Comparison of ENCODE assay signal across 14 cellular contexts in the genomic region with DNA sequence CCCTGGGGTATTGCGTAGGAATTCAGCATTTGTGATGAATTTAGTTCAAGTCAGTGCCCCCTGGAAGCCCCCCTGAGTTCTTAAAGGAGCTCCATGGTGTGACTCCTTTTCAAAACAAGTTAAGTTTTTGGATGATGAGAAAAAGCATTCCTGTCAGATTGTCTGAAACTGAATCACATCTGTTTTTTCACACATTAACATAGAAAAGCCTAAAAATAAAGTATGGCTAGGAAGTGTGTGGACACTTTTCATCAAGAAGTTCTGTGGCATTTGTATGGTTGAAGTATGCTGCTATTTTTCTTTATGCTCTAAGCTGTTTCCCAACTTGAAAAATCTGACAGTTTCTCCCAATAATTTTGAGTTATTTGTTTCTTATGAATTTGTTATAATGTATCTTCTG. TPM values are rescaled to one million over a fixed set of nuclear protein-coding genes. Genes with fewer than 3 reads are reported as not detected.
DNase-seq lines count a peak whose midpoint lies in the region; ATAC-seq, FAIRE-seq and TF ChIP-seq lines count a peak whose summit lies in the region.
"Had no signal": no experiment of that assay in that cellular context is flagged by ENCODE, and none has a peak within 500 bp of the region (broad histone marks: within the 10 kb centered on the region; RNA-seq: fewer than 3 reads in every experiment).

No MANE protein-coding gene starts in this region.

- peak overlapping the region; percentile 98 for H3K27ac Mint-ChIP-seq in CD4-positive, alpha-beta T cell
- H3K27ac Mint-ChIP-seq in activated naive CD8-positive, alpha-beta T cell treated with anti-CD3 and anti-CD28 coated beads, Interleukin-2, amount 10 ng/mL, durations not matched to agents 7 days and 5 days: peak overlapping the region; percentile 79
- peak overlapping the region; percentile 89 to 99 for H3K27ac Mint-ChIP-seq in natural killer cell treated with Interleukin-12 subunit alpha and Interleukin-12 subunit beta and Interleukin-15 and Interleukin-18, amount 100 ng/mL, for 72 hours

- peak overlapping the region; percentile 87 for H3K27ac ChIP-seq in CD4-positive, alpha-beta T cell (ENCODE audit: low read depth, low read length)
- H3K27ac ChIP-seq: adrenal gland, colonic mucosa had no signal

- H3K4me1 Mint-ChIP-seq in CD4-positive, alpha-beta T cell (ENCODE audit: low read depth): peaks cover 82% of the 10 kb centered on the region
- peaks cover 53% of the 10 kb centered on the region for H3K4me1 Mint-ChIP-seq in activated naive CD8-positive, alpha-beta T cell treated with anti-CD3 and anti-CD28 coated beads, Interleukin-2, amount 10 ng/mL, durations not matched to agents 7 days and 5 days
- H3K4me1 Mint-ChIP-seq in natural killer cell treated with Interleukin-12 subunit alpha and Interleukin-12 subunit beta and Interleukin-15 and Interleukin-18, amount 100 ng/mL, for 72 hours (ENCODE audit: low read depth in 2 of 2): peaks cover 52 to 57% of the 10 kb centered on the region in 2 donors

- peak; percentile 49 for FAIRE-seq in GM18507 (lab: Jason Lieb, UNC)
- FAIRE-seq: RCC 7860 had no signal

- no peak for DNase-seq in CD4-positive, alpha-beta T cell
- no peak for DNase-seq in GM18507 (ENCODE audit: extremely low spot score, insufficient read length, low read depth)
- no peak for DNase-seq in activated naive CD8-positive, alpha-beta T cell treated with anti-CD3 and anti-CD28 coated beads, Interleukin-2, amount 10 ng/mL, durations not matched to agents 7 days and 5 days
- DNase-seq in natural killer cell treated with Interleukin-12 subunit alpha and Interleukin-12 subunit beta and Interleukin-15 and Interleukin-18, amount 100 ng/mL, for 72 hours (ENCODE audit: low spot score): no peak
- DNase-seq in NCI-H2171 treated with DMSO at 0.1 percent for 48 hours (lab: John Stamatoyannopoulos, UW): no peak
- no peak for DNase-seq in foreskin melanocyte
- DNase-seq in left cardiac atrium: no peak
- DNase-seq in activated gamma-delta T cell treated with Interleukin-2 at 50 U/mL for 16 hours: no peak
- DNase-seq: adrenal gland, colonic mucosa, NCI-H1694, NCI-H526 had no signal

- ATAC-seq in CD4-positive, alpha-beta T cell (ENCODE audit: poor library complexity): no peak
- ATAC-seq in activated naive CD8-positive, alpha-beta T cell treated with anti-CD3 and anti-CD28 coated beads, Interleukin-2, amount 10 ng/mL, durations not matched to agents 7 days and 5 days (ENCODE audit: low read depth): no peak
- no peak for ATAC-seq in natural killer cell treated with Interleukin-12 subunit alpha and Interleukin-12 subunit beta and Interleukin-15 and Interleukin-18, amount 100 ng/mL, for 72 hours
- ATAC-seq in left cardiac atrium: no peak
- ATAC-seq: left lobe of liver had no signal

- H3K36me3 Mint-ChIP-seq in CD4-positive, alpha-beta T cell (ENCODE audit: low read depth): peaks cover 27% of the 10 kb centered on the region
- peaks cover 6% of the 10 kb centered on the region for H3K36me3 Mint-ChIP-seq in activated naive CD8-positive, alpha-beta T cell treated with anti-CD3 and anti-CD28 coated beads, Interleukin-2, amount 10 ng/mL, durations not matched to agents 7 days and 5 days
- H3K36me3 Mint-ChIP-seq in natural killer cell treated with Interleukin-12 subunit alpha and Interleukin-12 subunit beta and Interleukin-15 and Interleukin-18, amount 100 ng/mL, for 72 hours: no peaks in the 10 kb centered on the region

- intact Hi-C loops in CD4-positive, alpha-beta T cell (cut with DNase I, micrococcal nuclease): loop anchor here in 1 of 2 experiments (10.0 kb wide), 1 partner anchor 51 kb away; no protein-coding TSS in a partner anchor
- intact Hi-C loops in left cardiac atrium (cut with DNase I): no loop called here

- POLR2A ChIA-PET in CD4-positive, alpha-beta T cell (lab: Charles Lee): interaction anchor here (1.1 to 10.5 kb wide), 5 partner anchors 10 to 34 kb away, joined by 3 to 171 read pairs (median 3); no protein-coding TSS in a partner anchor
- POLR2A ChIA-PET in activated naive CD8-positive, alpha-beta T cell treated with anti-CD3 and anti-CD28 coated beads, Interleukin-2, amount 10 ng/mL, durations not matched to agents 7 days and 5 days (lab: Charles Lee): interaction anchor here (3.0 to 6.4 kb wide), 2 partner anchors 14 to 16 kb away, joined by 16 to 88 read pairs; no protein-coding TSS in a partner anchor

- CTCF ChIA-PET in CD4-positive, alpha-beta T cell (lab: Charles Lee): interaction anchor here (1.1 to 3.8 kb wide), 4 partner anchors 8 to 17 kb away, joined by 3 to 18 read pairs (median 5); no protein-coding TSS in a partner anchor

- no peaks in the 10 kb centered on the region for H3K27me3 Mint-ChIP-seq in CD4-positive, alpha-beta T cell
- no peaks in the 10 kb centered on the region for H3K27me3 Mint-ChIP-seq in activated naive CD8-positive, alpha-beta T cell treated with anti-CD3 and anti-CD28 coated beads, Interleukin-2, amount 10 ng/mL, durations not matched to agents 7 days and 5 days
- H3K27me3 Mint-ChIP-seq in natural killer cell treated with Interleukin-12 subunit alpha and Interleukin-12 subunit beta and Interleukin-15 and Interleukin-18, amount 100 ng/mL, for 72 hours: no peaks in the 10 kb centered on the region

- no peaks in the 10 kb centered on the region for H3K9me3 Mint-ChIP-seq in CD4-positive, alpha-beta T cell
- H3K9me3 Mint-ChIP-seq in activated naive CD8-positive, alpha-beta T cell treated with anti-CD3 and anti-CD28 coated beads, Interleukin-2, amount 10 ng/mL, durations not matched to agents 7 days and 5 days: no peaks in the 10 kb centered on the region
- H3K9me3 Mint-ChIP-seq in natural killer cell treated with Interleukin-12 subunit alpha and Interleukin-12 subunit beta and Interleukin-15 and Interleukin-18, amount 100 ng/mL, for 72 hours: no peaks in the 10 kb centered on the region

- peak overlapping the region; percentile 88 for H3K4me3 Mint-ChIP-seq in CD4-positive, alpha-beta T cell
- H3K4me3 Mint-ChIP-seq in activated naive CD8-positive, alpha-beta T cell treated with anti-CD3 and anti-CD28 coated beads, Interleukin-2, amount 10 ng/mL, durations not matched to agents 7 days and 5 days: peak overlapping the region; percentile 66
- peak overlapping the region; percentile 67 for H3K4me3 Mint-ChIP-seq in natural killer cell treated with Interleukin-12 subunit alpha and Interleukin-12 subunit beta and Interleukin-15 and Interleukin-18, amount 100 ng/mL, for 72 hours

- H3K27me3 ChIP-seq in CD4-positive, alpha-beta T cell (ENCODE audit: control insufficient read depth, insufficient read depth, low read length): no peaks in the 10 kb centered on the region
- H3K27me3 ChIP-seq: adrenal gland, colonic mucosa had no signal

- no peak for TF ChIP-seq CTCF in CD4-positive, alpha-beta T cell (IDR thresholded peaks at IDR 0.05)

- H3K9me3 ChIP-seq in CD4-positive, alpha-beta T cell (ENCODE audit: control insufficient read depth, low read length): no peaks in the 10 kb centered on the region
- H3K9me3 ChIP-seq: adrenal gland, colonic mucosa had no signal

RNA-seq across cellular contexts. Expression of gene PRDM2, which starts 33.7 kb away (rescaled TPM):
- total RNA-seq in CD4-positive, alpha-beta T cell: 100 to 1,000 TPM; 136 to 140 TPM
- total RNA-seq in activated naive CD8-positive, alpha-beta T cell treated with anti-CD3 and anti-CD28 coated beads, Interleukin-2, amount 10 ng/mL, durations not matched to agents 7 days and 5 days: 10 to 100 TPM; 75.2 to 79.8 TPM
- 10 to 100 TPM; 80.1 to 91.3 TPM for total RNA-seq in natural killer cell treated with Interleukin-12 subunit alpha and Interleukin-12 subunit beta and Interleukin-15 and Interleukin-18, amount 100 ng/mL, for 72 hours
- total RNA-seq in left cardiac atrium: 10 to 100 TPM; 29.9 to 36.3 TPM
